In the genomic region with DNA sequence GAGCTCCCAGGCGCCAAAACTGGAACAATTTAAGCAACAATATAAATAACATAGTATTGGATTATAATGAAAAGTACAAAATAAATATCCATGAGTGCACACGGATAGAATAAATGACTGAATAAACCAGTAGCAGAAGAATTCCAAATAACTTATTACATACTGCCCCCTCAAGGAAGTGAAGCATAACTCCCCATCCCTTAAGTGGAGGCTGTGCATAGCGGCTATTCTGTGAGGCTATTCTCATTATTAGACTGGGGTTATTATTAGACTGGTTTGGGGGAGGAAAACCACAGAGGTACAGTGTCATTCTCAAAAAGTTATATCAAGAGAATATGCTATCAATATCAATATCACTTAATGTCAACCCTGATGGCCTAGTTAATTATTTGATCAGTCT, we compare ENCODE assay signal across 11 cellular contexts.
DNase-seq lines count a peak whose midpoint lies in the region; ATAC-seq and TF ChIP-seq lines count a peak whose summit lies in the region.
"Had no signal": no experiment of that assay in that cellular context is flagged by ENCODE, and none has a peak within 500 bp of the region (broad histone marks: within the 10 kb centered on the region; RNA-seq: fewer than 3 reads in every experiment).

No MANE protein-coding gene starts in this region.

- TF ChIP-seq CTCF in left ventricle myocardium inferior (IDR thresholded peaks at IDR 0.05; ENCODE audit: borderline replicate concordance): peak; percentile 30

- H3K4me3 Mint-ChIP-seq in activated naive CD8-positive, alpha-beta T cell treated with anti-CD3 and anti-CD28 coated beads, Interleukin-2, amount 50 U/mL, for 24 hours: no peak overlapping the region
- H3K4me3 Mint-ChIP-seq: activated naive CD8-positive, alpha-beta T cell; CD8-positive, alpha-beta memory T cell; T-helper 17 cell had no signal

- H3K4me1 Mint-ChIP-seq in activated naive CD8-positive, alpha-beta T cell treated with anti-CD3 and anti-CD28 coated beads, Interleukin-2, amount 50 U/mL, for 24 hours: peaks cover 13% of the 10 kb centered on the region

- no peaks in the 10 kb centered on the region for H3K36me3 Mint-ChIP-seq in activated naive CD8-positive, alpha-beta T cell treated with anti-CD3 and anti-CD28 coated beads, Interleukin-2, amount 50 U/mL, for 24 hours (ENCODE audit: low read depth)
- H3K36me3 Mint-ChIP-seq: activated naive CD8-positive, alpha-beta T cell; CD8-positive, alpha-beta memory T cell had no signal

- H3K4me1 ChIP-seq in left ventricle myocardium inferior: peaks cover 33% of the 10 kb centered on the region

- H3K27ac Mint-ChIP-seq in activated naive CD8-positive, alpha-beta T cell treated with anti-CD3 and anti-CD28 coated beads, Interleukin-2, amount 50 U/mL, for 24 hours: no peak overlapping the region
- H3K27ac Mint-ChIP-seq: activated naive CD8-positive, alpha-beta T cell; CD8-positive, alpha-beta memory T cell; T-helper 17 cell had no signal

- intact Hi-C loops in left ventricle myocardium inferior (cut with micrococcal nuclease): loop anchor here (10.0 kb wide), 1 partner anchor 114 kb away; no protein-coding TSS in a partner anchor
- intact Hi-C loops in Right ventricle myocardium inferior (cut with DNase I): loop anchor here (5.0 to 10.0 kb wide), 2 partner anchors 132 to 374 kb away; no protein-coding TSS in a partner anchor

- no peaks in the 10 kb centered on the region for H3K9me3 ChIP-seq in left ventricle myocardium inferior (replicated peaks)

- H3K27me3 Mint-ChIP-seq in activated naive CD8-positive, alpha-beta T cell treated with anti-CD3 and anti-CD28 coated beads, Interleukin-2, amount 50 U/mL, for 24 hours: peaks cover 49% of the 10 kb centered on the region

- no peaks in the 10 kb centered on the region for H3K9me3 Mint-ChIP-seq in activated naive CD8-positive, alpha-beta T cell treated with anti-CD3 and anti-CD28 coated beads, Interleukin-2, amount 50 U/mL, for 24 hours
- H3K9me3 Mint-ChIP-seq: CD8-positive, alpha-beta memory T cell had no signal

- no peak for DNase-seq in left ventricle myocardium inferior
- no peak for DNase-seq in Right ventricle myocardium inferior (ENCODE audit: missing footprints)
- DNase-seq in RPMI7951 (ENCODE audit: low read depth): peak; percentile 58
- DNase-seq in fibroblast of peridontal ligament (ENCODE audit: extremely low read depth): peak; percentile 50
- no peak for DNase-seq in NCI-H1694 (lab: John Stamatoyannopoulos, UW)
- DNase-seq in activated T-cell treated with anti-CD3 and anti-CD28 coated beads, Interleukin-2, amount 50 U/mL, for 48 hours: no peak
- no peak for DNase-seq in activated naive CD8-positive, alpha-beta T cell treated with anti-CD3 and anti-CD28 coated beads, Interleukin-2, amount 50 U/mL, for 24 hours
- DNase-seq: CD8-positive, alpha-beta memory T cell; T-helper 17 cell had no signal

- H3K4me3 ChIP-seq in left ventricle myocardium inferior: no peak overlapping the region

- no peak overlapping the region for H3K27ac ChIP-seq in left ventricle myocardium inferior (replicated peaks)

- ATAC-seq in Right ventricle myocardium inferior (no peak), GM18517 (IDR thresholded peaks at IDR 0.05; ENCODE audit: unreplicated experiment) (no peak)
- no peak for ATAC-seq in activated naive CD8-positive, alpha-beta T cell treated with anti-CD3 and anti-CD28 coated beads, Interleukin-2, amount 50 U/mL, for 24 hours
- ATAC-seq: T-helper 17 cell had no signal

- H3K36me3 ChIP-seq in left ventricle myocardium inferior: no peaks in the 10 kb centered on the region

- H3K27me3 ChIP-seq in left ventricle myocardium inferior (ENCODE audit: low read depth): peaks cover 6% of the 10 kb centered on the region

Comparison
In these comparisons a context has a peak if more than half of its experiments do, and no peak if none do; other contexts are left out.
1. DNase-seq: peak in RPMI7951 (single experiment) and fibroblast of peridontal ligament (single experiment); none in left ventricle myocardium inferior (single experiment), Right ventricle myocardium inferior (single experiment), NCI-H1694 (single experiment), activated T-cell treated with anti-CD3 and anti-CD28 coated beads, Interleukin-2, amount 50 U/mL, for 48 hours (0 of 2) and activated naive CD8-positive, alpha-beta T cell treated with anti-CD3 and anti-CD28 coated beads, Interleukin-2, amount 50 U/mL, for 24 hours (single experiment).